In genomic region chr4:164937576-164938270, GRCh38 we compare ENCODE assay signal across 8 cellular contexts. TPM values are rescaled to one million over a fixed set of nuclear protein-coding genes. Genes with fewer than 3 reads are reported as not detected.
DNase-seq lines count a peak whose midpoint lies in the region; FAIRE-seq and TF ChIP-seq lines count a peak whose summit lies in the region.

No MANE protein-coding gene starts in this region.

- no peaks in the 10 kb centered on the region for H3K9me3 ChIP-seq in GM23248 (ENCODE audit: low read depth)
- peaks cover 0 to 4% (median 0%) of the 10 kb centered on the region in 8 donors for H3K9me3 ChIP-seq in spleen

- H4K20me1 ChIP-seq in GM23248 (ENCODE audit: insufficient read depth): no peaks in the 10 kb centered on the region

- no peak overlapping the region for H3K4me3 ChIP-seq in GM23248
- no peak overlapping the region for H3K4me3 ChIP-seq in spleen

- no peaks in the 10 kb centered on the region for H3K4me1 Mint-ChIP-seq in activated T-helper 1 cell treated with anti-CD3 and anti-CD28 coated beads, Interleukin-12 subunit alpha, Interleukin-12 subunit beta, Interleukin-2, Interleukin-4 antibody, amounts not matched to agents 30 ng/mL and 10 ng/mL and 1 ng/mL, durations not matched to agents 14 hours and 24 hours and 36 hours (ENCODE audit: low read depth)

- H3K79me2 ChIP-seq in GM23248 (ENCODE audit: insufficient read depth): no peaks in the 10 kb centered on the region

- H3F3A ChIP-seq in GM23248 (ENCODE audit: insufficient read depth): no peaks in the 10 kb centered on the region

- no peak overlapping the region for H3K4me2 ChIP-seq in GM23248 (ENCODE audit: unreplicated experiment)

- no peak for DNase-seq in GM12892 (ENCODE audit: insufficient read length)
- DNase-seq in GM23248: peak; percentile 79
- peak; percentile 48 for DNase-seq in NAMALWA (ENCODE audit: low spot score)
- DNase-seq in iPS-NIHi11 (ENCODE audit: low spot score): peak; percentile 22
- DNase-seq in NCI-H446 treated with DMSO at 0.1 percent for 48 hours (lab: John Stamatoyannopoulos, UW): no peak
- no peak for DNase-seq in activated T-helper 1 cell treated with anti-CD3 and anti-CD28 coated beads, Interleukin-12 subunit alpha, Interleukin-12 subunit beta, Interleukin-2, Interleukin-4 antibody, amounts not matched to agents 30 ng/mL and 10 ng/mL and 1 ng/mL, durations not matched to agents 14 hours and 24 hours and 36 hours (ENCODE audit: low spot score)
- no peak for DNase-seq in spleen
- DNase-seq in G401 (ENCODE audit: low spot score): no peak

- TF ChIP-seq POLR2A in GM12892 (IDR thresholded peaks at IDR 0.05; ENCODE audit: low read depth, low read length): no peak
- no peak for TF ChIP-seq POLR2A in spleen (IDR thresholded peaks at IDR 0.05)

- H3K9ac ChIP-seq in GM23248: no peak overlapping the region

- TF ChIP-seq CTCF in spleen (IDR thresholded peaks at IDR 0.05 in 8 of 11, conservative IDR thresholded peaks at IDR 0.05 in 3 of 11): no peak

- FAIRE-seq in GM12892 (lab: Jason Lieb, UNC): peak; percentile 78

- 0 out of 2 replicates have a peak overlapping the region, but pooled peaks have one; percentile 28 for H2AFZ ChIP-seq in GM23248

- H3K4me3 Mint-ChIP-seq in activated T-helper 1 cell treated with anti-CD3 and anti-CD28 coated beads, Interleukin-12 subunit alpha, Interleukin-12 subunit beta, Interleukin-2, Interleukin-4 antibody, amounts not matched to agents 30 ng/mL and 10 ng/mL and 1 ng/mL, durations not matched to agents 14 hours and 24 hours and 36 hours: no peak overlapping the region

- H3K36me3 ChIP-seq in GM23248 (ENCODE audit: low read depth) (no peaks in the 10 kb centered on the region), spleen (no peaks in the 10 kb centered on the region)

- no peaks in the 10 kb centered on the region for H3K9me3 Mint-ChIP-seq in activated T-helper 1 cell treated with anti-CD3 and anti-CD28 coated beads, Interleukin-12 subunit alpha, Interleukin-12 subunit beta, Interleukin-2, Interleukin-4 antibody, amounts not matched to agents 30 ng/mL and 10 ng/mL and 1 ng/mL, durations not matched to agents 14 hours and 24 hours and 36 hours

- H3K27ac ChIP-seq in GM23248 (no peak overlapping the region), spleen (no peak overlapping the region)

- H3K4me1 ChIP-seq in GM23248 (ENCODE audit: insufficient read depth) (no peaks in the 10 kb centered on the region), spleen (no peaks in the 10 kb centered on the region)

- H3K27me3 ChIP-seq in GM23248 (replicated peaks; ENCODE audit: insufficient read depth) (no peaks in the 10 kb centered on the region), spleen (replicated peaks in 1 of 7) (peaks cover 0 to 19% (median 0%) of the 10 kb centered on the region in 7 donors)

- no peaks in the 10 kb centered on the region for H3K36me3 Mint-ChIP-seq in activated T-helper 1 cell treated with anti-CD3 and anti-CD28 coated beads, Interleukin-12 subunit alpha, Interleukin-12 subunit beta, Interleukin-2, Interleukin-4 antibody, amounts not matched to agents 30 ng/mL and 10 ng/mL and 1 ng/mL, durations not matched to agents 14 hours and 24 hours and 36 hours (ENCODE audit: low read depth)

- H3K27me3 Mint-ChIP-seq in activated T-helper 1 cell treated with anti-CD3 and anti-CD28 coated beads, Interleukin-12 subunit alpha, Interleukin-12 subunit beta, Interleukin-2, Interleukin-4 antibody, amounts not matched to agents 30 ng/mL and 10 ng/mL and 1 ng/mL, durations not matched to agents 14 hours and 24 hours and 36 hours (ENCODE audit: insufficient read depth): peaks cover 18% of the 10 kb centered on the region

- H3K9me2 ChIP-seq in GM23248 (ENCODE audit: insufficient read depth): no peaks in the 10 kb centered on the region

- in situ Hi-C loops in GM23248 (cut with MboI): no loop called here
- in situ Hi-C loops in G401 (cut with HindIII; ENCODE audit: low sequenced_read_pairs): no loop called here

- H3K27ac Mint-ChIP-seq in activated T-helper 1 cell treated with anti-CD3 and anti-CD28 coated beads, Interleukin-12 subunit alpha, Interleukin-12 subunit beta, Interleukin-2, Interleukin-4 antibody, amounts not matched to agents 30 ng/mL and 10 ng/mL and 1 ng/mL, durations not matched to agents 14 hours and 24 hours and 36 hours: no peak overlapping the region

- intact Hi-C loops in activated T-helper 1 cell treated with anti-CD3 and anti-CD28 coated beads, Interleukin-12 subunit alpha, Interleukin-12 subunit beta, Interleukin-2, Interleukin-4 antibody, amounts not matched to agents 30 ng/mL and 10 ng/mL and 1 ng/mL, durations not matched to agents 14 hours and 24 hours and 36 hours (cut with micrococcal nuclease): no loop called here
- intact Hi-C loops in spleen (cut with DNase I; ENCODE audit: low total_unique reads): no loop called here

RNA-seq across cellular contexts. Expression of gene TRIM61, which starts 39.7 kb away (rescaled TPM):
- 2.7 TPM for polyA plus RNA-seq in GM12892 (2012; ENCODE audit: missing spikeins)
- total RNA-seq in GM23248 (2014; rRNA removed; shearing (Covaris generic)): not detected in 2 replicates
- polyA plus RNA-seq in GM23248 (2016; fragmentation: Nextera tagmentation; extraction: Ambion mirVana) (0.18 TPM in 1 of 2 replicates, not detected in the other), spleen (1 to 10 TPM in 1 of 3 donors, under 1 TPM in 2; 0.65 to 1.4 (median 0.70) TPM)
- 2.4 and 3.1 TPM in 2 replicates for total RNA-seq in activated T-helper 1 cell treated with anti-CD3 and anti-CD28 coated beads, Interleukin-12 subunit alpha, Interleukin-12 subunit beta, Interleukin-2, Interleukin-4 antibody, amounts not matched to agents 30 ng/mL and 10 ng/mL and 1 ng/mL, durations not matched to agents 14 hours and 24 hours and 36 hours
- total RNA-seq in spleen: 1 to 10 TPM in 5 of 7 donors, under 1 TPM in 1, not detected in 1; 0.52 to 1.8 (median 1.5) TPM
- not detected in 2 replicates for total RNA-seq in G401 (2014; rRNA removed; shearing (Covaris generic))

Comparison
In these comparisons a context has a peak if more than half of its experiments do, and no peak if none do; other contexts are left out.
1. DNase-seq: peak in GM23248 (single experiment), NAMALWA (single experiment) and iPS-NIHi11 (single experiment); none in GM12892 (single experiment), NCI-H446 treated with DMSO at 0.1 percent for 48 hours (single experiment), activated T-helper 1 cell treated with anti-CD3 and anti-CD28 coated beads, Interleukin-12 subunit alpha, Interleukin-12 subunit beta, Interleukin-2, Interleukin-4 antibody, amounts not matched to agents 30 ng/mL and 10 ng/mL and 1 ng/mL, durations not matched to agents 14 hours and 24 hours and 36 hours (single experiment), spleen (single experiment) and G401 (single experiment).